In genomic region chr6:146543211-146543939, GRCh38 we compare ENCODE assay signal across 8 cellular contexts. TPM values are rescaled to one million over a fixed set of nuclear protein-coding genes. Genes with fewer than 3 reads are reported as not detected.
DNase-seq lines count a peak whose midpoint lies in the region; ATAC-seq and TF ChIP-seq lines count a peak whose summit lies in the region.

Gene RAB32, plus strand, starts transcription at chr6:146543833. Its CDS starts 39 bp downstream, at chr6:146543872.

- no peaks in the 10 kb centered on the region for H3K27me3 ChIP-seq in right lobe of liver

- peak within 1 kb of the TSS; percentile 71 to 92 (median 80) for H3K4me3 ChIP-seq in right lobe of liver

- peak; percentile 65 to 80 (median 76) for TF ChIP-seq CTCF in right lobe of liver (IDR thresholded peaks at IDR 0.05)

- no peak within 1 kb of the TSS for H3K27ac Mint-ChIP-seq in effector memory CD8-positive, alpha-beta T cell
- H3K27ac Mint-ChIP-seq in stimulated activated naive B cell treated with anti-CD40 and anti-IgM and Interleukin-4, amounts not matched to agents 10 μg/mL and 1 μg/mL and 100 μg/mL, for 72 hours: peak within 1 kb of the TSS; percentile 37

- intact Hi-C loops in right lobe of liver (cut with DNase I): no loop called here

- H3K4me1 ChIP-seq in right lobe of liver: peaks cover 0 to 24% (median 11%) of the 10 kb centered on the region in 4 donors

- H3K36me3 Mint-ChIP-seq in effector memory CD8-positive, alpha-beta T cell (ENCODE audit: insufficient read depth): no peaks in the 10 kb centered on the region
- H3K36me3 Mint-ChIP-seq in stimulated activated naive B cell treated with anti-CD40 and anti-IgM and Interleukin-4, amounts not matched to agents 10 μg/mL and 1 μg/mL and 100 μg/mL, for 72 hours: peaks cover 0 to 2% of the 10 kb centered on the region in 2 donors

- WGBS in right lobe of liver (ENCODE audit: insufficient coverage, low coverage, low lambda C conversion rate, missing lambda C conversion rate): 25% methylated on average over 10 of the region's 86 CpGs

- ATAC-seq in GM21447 (IDR thresholded peaks at IDR 0.05; ENCODE audit: unreplicated experiment) (peak; percentile 49), right lobe of liver (peak; percentile 92 to 99 (median 96))
- peak; percentile 76 for ATAC-seq in effector memory CD8-positive, alpha-beta T cell (replicated peaks)
- peak; percentile 76 to 82 for ATAC-seq in stimulated activated naive B cell treated with anti-CD40 and anti-IgM and Interleukin-4, amounts not matched to agents 10 μg/mL and 1 μg/mL and 100 μg/mL, for 72 hours (replicated peaks)

- no peaks in the 10 kb centered on the region for H3K9me3 ChIP-seq in right lobe of liver

- H3K4me1 Mint-ChIP-seq in effector memory CD8-positive, alpha-beta T cell (ENCODE audit: low read depth in 2 of 2): peaks cover 0 to 4% of the 10 kb centered on the region in 2 donors
- peaks cover 5 to 7% of the 10 kb centered on the region in 2 donors for H3K4me1 Mint-ChIP-seq in stimulated activated naive B cell treated with anti-CD40 and anti-IgM and Interleukin-4, amounts not matched to agents 10 μg/mL and 1 μg/mL and 100 μg/mL, for 72 hours

- DNase-seq in ELF-1 (ENCODE audit: low read depth, low spot score) (peak; percentile 91), HUDEP-2 (lab: John Stamatoyannopoulos, UW; ENCODE audit: unreplicated experiment in 76 of 76) (peak in 71 of 76 experiments; percentile 14 to 86 (median 64)), UCSD-AML1 (lab: John Stamatoyannopoulos, UW; ENCODE audit: unreplicated experiment) (peak; percentile 96), right lobe of liver (peak; percentile 97 to 98 (median 98)), NCI-H2029 (lab: John Stamatoyannopoulos, UW) (no peak)
- peak in 1 of 3 experiments; percentile 4 for DNase-seq in effector memory CD8-positive, alpha-beta T cell
- peak; percentile 2 for DNase-seq in stimulated activated naive B cell treated with anti-CD40 and anti-IgM and Interleukin-4, amounts not matched to agents 10 μg/mL and 1 μg/mL and 100 μg/mL, for 72 hours

- H3K36me3 ChIP-seq in right lobe of liver: no peaks in the 10 kb centered on the region

- TF ChIP-seq POLR2A in right lobe of liver (IDR thresholded peaks at IDR 0.05): peak; percentile 97

- H3K27ac ChIP-seq in right lobe of liver: peak within 1 kb of the TSS; percentile 79 to 98 (median 94)

- H3K9me3 Mint-ChIP-seq in effector memory CD8-positive, alpha-beta T cell: peaks cover 0 to 7% of the 10 kb centered on the region in 2 donors
- H3K9me3 Mint-ChIP-seq in stimulated activated naive B cell treated with anti-CD40 and anti-IgM and Interleukin-4, amounts not matched to agents 10 μg/mL and 1 μg/mL and 100 μg/mL, for 72 hours: no peaks in the 10 kb centered on the region

- H3K27me3 Mint-ChIP-seq in effector memory CD8-positive, alpha-beta T cell: peaks cover 15 to 30% of the 10 kb centered on the region in 2 donors
- peaks cover 31 to 36% of the 10 kb centered on the region in 2 donors for H3K27me3 Mint-ChIP-seq in stimulated activated naive B cell treated with anti-CD40 and anti-IgM and Interleukin-4, amounts not matched to agents 10 μg/mL and 1 μg/mL and 100 μg/mL, for 72 hours

- H3K4me3 Mint-ChIP-seq in effector memory CD8-positive, alpha-beta T cell: peak within 1 kb of the TSS in 1 of 2 donors; percentile 29
- H3K4me3 Mint-ChIP-seq in stimulated activated naive B cell treated with anti-CD40 and anti-IgM and Interleukin-4, amounts not matched to agents 10 μg/mL and 1 μg/mL and 100 μg/mL, for 72 hours: peak within 1 kb of the TSS; percentile 67 to 71

RNA-seq across cellular contexts. Expression of gene RAB32, which starts in this region (rescaled TPM):
- 10 to 100 TPM; 12.7 to 55.1 (median 29.2) TPM for total RNA-seq in right lobe of liver
